ENCODE assay signal across 17 cellular contexts in genomic region chr4:166318810-166319525, GRCh38.
DNase-seq lines count a peak whose midpoint lies in the region; ATAC-seq, FAIRE-seq and TF ChIP-seq lines count a peak whose summit lies in the region.
"Had no signal": no experiment of that assay in that cellular context is flagged by ENCODE, and none has a peak within 500 bp of the region (broad histone marks: within the 10 kb centered on the region; RNA-seq: fewer than 3 reads in every experiment).

No MANE protein-coding gene starts in this region.

- peak overlapping the region; percentile 67 for H3K27ac ChIP-seq in astrocyte (ENCODE audit: low read depth, low read length)
- H3K27ac ChIP-seq: dorsolateral prefrontal cortex, gastroesophageal sphincter, transverse colon had no signal

- peak; percentile 78 for DNase-seq in AG04449 (ENCODE audit: low read depth, low spot score)
- peak; percentile 82 for DNase-seq in HS-5 (ENCODE audit: low read depth)
- peak; percentile 95 for DNase-seq in astrocyte (ENCODE audit: low read depth)
- DNase-seq in glomerular visceral epithelial cell (ENCODE audit: extremely low spot score) = peak; percentile 77
- no peak for DNase-seq in NCI-H1092 (lab: John Stamatoyannopoulos, UW)
- no peak for DNase-seq in stimulated activated CD4-positive, alpha-beta T cell treated with anti-CD3 and anti-CD28 coated beads, Interleukin-4, amount 100 ng/mL, for 4 hours
- no peak for DNase-seq in progenitor cell of endocrine pancreas (ENCODE audit: low spot score, unreplicated experiment)
- DNase-seq: activated naive CD8-positive, alpha-beta T cell treated with anti-CD3 and anti-CD28 coated beads, Interleukin-2, amount 10 ng/mL, durations not matched to agents 7 days and 5 days; DMS 273 treated with DMSO at 0.1 percent for 48 hours; dorsolateral prefrontal cortex; islet precursor cell; posterior cingulate gyrus; stimulated activated CD4-positive, alpha-beta T cell treated with anti-CD3 and anti-CD28 coated beads, Interleukin-1b, Interleukin-23, amount 100 ng/mL, for 48 hours; T-helper 1 cell; transverse colon had no signal

- FAIRE-seq in astrocyte (lab: Jason Lieb, UNC) = peak; percentile 20

- H3K4me2 ChIP-seq in astrocyte (ENCODE audit: low read length) = peak overlapping the region; percentile 52

- H3K4me1 Mint-ChIP-seq in astrocyte (ENCODE audit: low read depth, unreplicated experiment) (peaks cover 9% of the 10 kb centered on the region), progenitor cell of endocrine pancreas (ENCODE audit: low read depth) (no peaks in the 10 kb centered on the region)
- H3K4me1 Mint-ChIP-seq: activated naive CD8-positive, alpha-beta T cell treated with anti-CD3 and anti-CD28 coated beads, Interleukin-2, amount 10 ng/mL, durations not matched to agents 7 days and 5 days had no signal

- H3K9ac ChIP-seq in astrocyte (ENCODE audit: low read length) = peak overlapping the region; percentile 7

- H3K36me3 Mint-ChIP-seq in astrocyte (ENCODE audit: low read depth, unreplicated experiment) = no peaks in the 10 kb centered on the region
- H3K36me3 Mint-ChIP-seq in progenitor cell of endocrine pancreas (ENCODE audit: insufficient read depth) = no peaks in the 10 kb centered on the region
- H3K36me3 Mint-ChIP-seq: activated naive CD8-positive, alpha-beta T cell treated with anti-CD3 and anti-CD28 coated beads, Interleukin-2, amount 10 ng/mL, durations not matched to agents 7 days and 5 days had no signal

- H3K4me3 ChIP-seq in AG04449 (ENCODE audit: low read depth, low read length) (no peak overlapping the region), astrocyte (ENCODE audit: insufficient read depth, low read depth, low read length) (no peak overlapping the region)
- H3K4me3 ChIP-seq: dorsolateral prefrontal cortex, gastroesophageal sphincter, transverse colon had no signal

- no peaks in the 10 kb centered on the region for H3K36me3 ChIP-seq in astrocyte (ENCODE audit: insufficient read depth, low read length)
- H3K36me3 ChIP-seq: gastroesophageal sphincter, transverse colon had no signal

- peaks cover 7% of the 10 kb centered on the region for H3K4me1 ChIP-seq in astrocyte (ENCODE audit: insufficient read depth, low read length)
- H3K4me1 ChIP-seq: gastroesophageal sphincter, transverse colon had no signal

- ATAC-seq in HG02623 (IDR thresholded peaks at IDR 0.05; ENCODE audit: unreplicated experiment) = no peak
- ATAC-seq: gastroesophageal sphincter had no signal

- no peaks in the 10 kb centered on the region for H3K79me2 ChIP-seq in astrocyte (ENCODE audit: insufficient read depth, low read length)

- no peak for TF ChIP-seq CTCF in AG04449 (IDR thresholded peaks at IDR 0.05; ENCODE audit: insufficient read depth, low read length, missing control alignments)
- no peak for TF ChIP-seq CTCF in astrocyte (IDR thresholded peaks at IDR 0.05; ENCODE audit: insufficient read depth, low read depth, low read length)
- no peak for TF ChIP-seq CTCF in progenitor cell of endocrine pancreas (IDR thresholded peaks at IDR 0.05; ENCODE audit: unreplicated experiment)

- H3K27me3 ChIP-seq in astrocyte (ENCODE audit: insufficient read depth, low read length) = no peaks in the 10 kb centered on the region
- H3K27me3 ChIP-seq: dorsolateral prefrontal cortex, gastroesophageal sphincter, transverse colon had no signal

- no peaks in the 10 kb centered on the region for H3K9me3 ChIP-seq in astrocyte (ENCODE audit: insufficient read depth, low read depth, low read length)
- H3K9me3 ChIP-seq: gastroesophageal sphincter, transverse colon had no signal

- POLR2A ChIA-PET in AG04449 (lab: Yijun Ruan, JAX) = no interaction called here

- no peaks in the 10 kb centered on the region for H3K9me3 Mint-ChIP-seq in astrocyte (ENCODE audit: unreplicated experiment)
- peaks cover 3% of the 10 kb centered on the region for H3K9me3 Mint-ChIP-seq in progenitor cell of endocrine pancreas (ENCODE audit: low read depth)
- H3K9me3 Mint-ChIP-seq: activated naive CD8-positive, alpha-beta T cell treated with anti-CD3 and anti-CD28 coated beads, Interleukin-2, amount 10 ng/mL, durations not matched to agents 7 days and 5 days had no signal

- H3K27ac Mint-ChIP-seq in astrocyte (ENCODE audit: unreplicated experiment) (peak overlapping the region; percentile 67), progenitor cell of endocrine pancreas (no peak overlapping the region)
- H3K27ac Mint-ChIP-seq: activated naive CD8-positive, alpha-beta T cell treated with anti-CD3 and anti-CD28 coated beads, Interleukin-2, amount 10 ng/mL, durations not matched to agents 7 days and 5 days had no signal

- CTCF ChIA-PET in AG04449 (lab: Yijun Ruan, JAX) = interaction anchor here (1.0 to 1.1 kb wide), 2 partner anchors 14 to 275 kb away, joined by 3 to 4 read pairs; no protein-coding TSS in a partner anchor

- H2AFZ ChIP-seq in astrocyte (ENCODE audit: low read depth, low read length) = no peak overlapping the region

- H3K27me3 Mint-ChIP-seq in astrocyte (ENCODE audit: low read depth, unreplicated experiment) (no peaks in the 10 kb centered on the region), progenitor cell of endocrine pancreas (no peaks in the 10 kb centered on the region)
- H3K27me3 Mint-ChIP-seq: activated naive CD8-positive, alpha-beta T cell treated with anti-CD3 and anti-CD28 coated beads, Interleukin-2, amount 10 ng/mL, durations not matched to agents 7 days and 5 days had no signal

- H4K20me1 ChIP-seq in astrocyte (ENCODE audit: insufficient read depth, low read length) = no peaks in the 10 kb centered on the region

- H3K4me3 Mint-ChIP-seq in astrocyte (ENCODE audit: unreplicated experiment) = no peak overlapping the region
- no peak overlapping the region for H3K4me3 Mint-ChIP-seq in progenitor cell of endocrine pancreas (ENCODE audit: low read depth)
- H3K4me3 Mint-ChIP-seq: activated naive CD8-positive, alpha-beta T cell treated with anti-CD3 and anti-CD28 coated beads, Interleukin-2, amount 10 ng/mL, durations not matched to agents 7 days and 5 days had no signal

Comparison
In these comparisons a context has a peak if more than half of its experiments do, and no peak if none do; other contexts are left out.
1. DNase-seq: peak in AG04449 (single experiment), HS-5 (single experiment), astrocyte (single experiment) and glomerular visceral epithelial cell (single experiment); none in NCI-H1092 (single experiment), stimulated activated CD4-positive, alpha-beta T cell treated with anti-CD3 and anti-CD28 coated beads, Interleukin-4, amount 100 ng/mL, for 4 hours (0 of 2) and progenitor cell of endocrine pancreas (single experiment).